In the genomic region with DNA sequence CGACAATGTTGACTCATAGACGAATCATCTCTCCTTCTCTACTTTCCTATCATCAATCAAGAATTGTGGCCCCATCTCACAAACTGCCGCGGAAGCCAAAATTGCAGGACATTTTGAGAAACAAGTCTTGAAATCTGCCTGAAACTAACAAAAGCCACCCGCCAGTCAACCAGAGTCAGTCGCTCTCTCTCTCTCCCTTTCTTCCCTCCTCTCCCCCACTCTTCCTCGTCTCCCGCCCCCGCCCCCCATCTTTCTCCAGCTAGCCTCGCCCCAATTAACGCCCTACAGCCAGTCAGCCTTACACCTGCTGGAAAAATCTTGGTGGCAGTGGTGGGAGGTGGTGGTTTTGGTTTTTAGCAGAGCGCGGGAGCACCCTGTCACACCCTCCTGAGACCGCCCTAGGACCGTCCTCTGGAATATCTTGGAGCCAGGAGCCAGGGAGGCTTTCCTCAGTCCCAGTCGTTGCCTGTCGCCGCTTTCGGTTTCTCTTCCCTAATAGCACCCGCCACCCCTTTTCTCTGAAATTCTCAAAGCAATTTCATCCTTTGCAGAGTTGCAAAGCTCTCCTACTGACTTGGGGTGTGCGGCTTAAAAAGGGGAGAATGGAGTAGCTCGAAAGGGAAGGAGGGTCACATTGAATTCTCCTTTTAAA, we compare ENCODE assay signal across 8 cellular contexts.
A peak's percentile ranks its signal among the peaks of the same experiment; 100 is the strongest.
DNase-seq lines count a peak whose midpoint lies in the region; ATAC-seq, FAIRE-seq and TF ChIP-seq lines count a peak whose summit lies in the region.

No MANE protein-coding gene starts in this region.

- H3K4me2 ChIP-seq in keratinocyte (ENCODE audit: control insufficient read depth, extremely low read depth, insufficient read depth, low read depth, low read length) = peak overlapping the region; percentile 74

- H3K9me3 ChIP-seq in keratinocyte (ENCODE audit: control insufficient read depth, low read depth, low read length) = no peaks in the 10 kb centered on the region
- H3K9me3 ChIP-seq in stomach smooth muscle (ENCODE audit: control insufficient read depth in 2 of 2, low read length in 2 of 2) = no peaks in the 10 kb centered on the region

- POLR2A ChIA-PET in activated CD4-positive, alpha-beta memory T cell treated with anti-CD3 and anti-CD28 coated beads for 36 hours (lab: Charles Lee) = no interaction called here

- intact Hi-C loops in activated CD4-positive, alpha-beta memory T cell treated with anti-CD3 and anti-CD28 coated beads for 36 hours (cut with micrococcal nuclease) = loop anchor here (2.0 to 10.0 kb wide), 2 partner anchors 413 to 1597 kb away; no protein-coding TSS in a partner anchor

- DNase-seq in activated T-cell treated with anti-CD3 and anti-CD28 coated beads, Interleukin-2, amount 50 U/mL, for 24 hours = no peak
- no peak for DNase-seq in activated T-cell treated with anti-CD3 and anti-CD28 coated beads, Interleukin-2, amount 50 U/mL, for 1 hour
- DNase-seq in activated CD4-positive, alpha-beta memory T cell treated with anti-CD3 and anti-CD28 coated beads for 36 hours = no peak
- no peak for DNase-seq in keratinocyte (ENCODE audit: low read depth, low spot score)
- no peak for DNase-seq in NCI-H1694 (lab: John Stamatoyannopoulos, UW)

- H3K79me2 ChIP-seq in keratinocyte (ENCODE audit: control insufficient read depth, insufficient read depth, low read length) = no peaks in the 10 kb centered on the region

- H3K27me3 Mint-ChIP-seq in activated T-cell treated with anti-CD3 and anti-CD28 coated beads, Interleukin-2, amount 50 U/mL, for 24 hours = peaks cover 87% of the 10 kb centered on the region
- H3K27me3 Mint-ChIP-seq in activated CD4-positive, alpha-beta memory T cell treated with anti-CD3 and anti-CD28 coated beads for 36 hours = peaks cover 75% of the 10 kb centered on the region

- ATAC-seq in HG03342 (IDR thresholded peaks at IDR 0.05; ENCODE audit: unreplicated experiment) (no peak), GM18858 (IDR thresholded peaks at IDR 0.05; ENCODE audit: unreplicated experiment) (no peak)

- H3K9me3 Mint-ChIP-seq in activated T-cell treated with anti-CD3 and anti-CD28 coated beads, Interleukin-2, amount 50 U/mL, for 24 hours = no peaks in the 10 kb centered on the region
- no peaks in the 10 kb centered on the region for H3K9me3 Mint-ChIP-seq in activated CD4-positive, alpha-beta memory T cell treated with anti-CD3 and anti-CD28 coated beads for 36 hours

- peaks cover 59% of the 10 kb centered on the region for H3K4me1 Mint-ChIP-seq in activated T-cell treated with anti-CD3 and anti-CD28 coated beads, Interleukin-2, amount 50 U/mL, for 24 hours (ENCODE audit: low read depth)
- peaks cover 59% of the 10 kb centered on the region for H3K4me1 Mint-ChIP-seq in activated CD4-positive, alpha-beta memory T cell treated with anti-CD3 and anti-CD28 coated beads for 36 hours (ENCODE audit: low read depth)

- H3K27ac Mint-ChIP-seq in activated T-cell treated with anti-CD3 and anti-CD28 coated beads, Interleukin-2, amount 50 U/mL, for 24 hours = no peak overlapping the region
- H3K27ac Mint-ChIP-seq in activated CD4-positive, alpha-beta memory T cell treated with anti-CD3 and anti-CD28 coated beads for 36 hours = no peak overlapping the region

- H3K27me3 ChIP-seq in keratinocyte (ENCODE audit: control insufficient read depth, extremely low read depth, insufficient read depth, low read length) (peaks cover 59% of the 10 kb centered on the region), stomach smooth muscle (ENCODE audit: control insufficient read depth in 1 of 2, insufficient read depth in 2 of 2, low read length in 2 of 2) (peaks cover 0 to 2% of the 10 kb centered on the region in 2 donors)

- no peak overlapping the region for H3K9ac ChIP-seq in keratinocyte (ENCODE audit: control insufficient read depth, extremely low read depth, insufficient read depth, low read length)
- peak overlapping the region; percentile 82 to 97 for H3K9ac ChIP-seq in stomach smooth muscle (ENCODE audit: low read length in 2 of 2)

- no peaks in the 10 kb centered on the region for H4K20me1 ChIP-seq in keratinocyte (ENCODE audit: control insufficient read depth, extremely low read depth, insufficient read depth, low read length)

- FAIRE-seq in keratinocyte (lab: Jason Lieb, UNC) = no peak

- H2AFZ ChIP-seq in keratinocyte (ENCODE audit: control insufficient read depth, low read length) = no peak overlapping the region

- no peaks in the 10 kb centered on the region for H3K36me3 Mint-ChIP-seq in activated T-cell treated with anti-CD3 and anti-CD28 coated beads, Interleukin-2, amount 50 U/mL, for 24 hours (ENCODE audit: low read depth)
- H3K36me3 Mint-ChIP-seq in activated CD4-positive, alpha-beta memory T cell treated with anti-CD3 and anti-CD28 coated beads for 36 hours = peaks cover 2% of the 10 kb centered on the region

- H3K27ac ChIP-seq in keratinocyte (ENCODE audit: control insufficient read depth, insufficient read depth, low read length) (no peak overlapping the region), stomach smooth muscle (ENCODE audit: low read length) (peak overlapping the region; percentile 99)

- H3K36me3 ChIP-seq in keratinocyte (ENCODE audit: control insufficient read depth in 2 of 2, extremely low read depth in 1 of 2, insufficient read depth in 2 of 2, low read length in 2 of 2) (no peaks in the 10 kb centered on the region), stomach smooth muscle (ENCODE audit: control insufficient read depth in 2 of 2, insufficient read depth in 2 of 2, low read length in 2 of 2) (no peaks in the 10 kb centered on the region)

- H3K4me3 ChIP-seq in keratinocyte (ENCODE audit: control insufficient read depth in 2 of 3, extremely low read depth in 1 of 3, insufficient read depth in 2 of 3, low read depth in 1 of 3, low read length in 3 of 3) (peak overlapping the region in 2 of 3 experiments; percentile 42 to 68), stomach smooth muscle (ENCODE audit: low read length in 2 of 2) (peak overlapping the region; percentile 65 to 86)

- H3K9me1 ChIP-seq in keratinocyte (ENCODE audit: control insufficient read depth, extremely low read depth, insufficient read depth, low read length) = no peaks in the 10 kb centered on the region

- no peak for TF ChIP-seq CTCF in keratinocyte (optimal IDR thresholded peaks at IDR 0.05 in 1 of 3, IDR thresholded peaks at IDR 0.05 in 1 of 3, conservative IDR thresholded peaks at IDR 0.05 in 1 of 3; ENCODE audit: extremely low read depth in 1 of 3, insufficient read depth in 2 of 3, low read length in 3 of 3)

- H3K4me1 ChIP-seq in keratinocyte (ENCODE audit: control insufficient read depth, extremely low read depth, insufficient read depth, low read length) (peaks cover 11% of the 10 kb centered on the region), stomach smooth muscle (ENCODE audit: control insufficient read depth, insufficient read depth, low read length) (peaks cover 8% of the 10 kb centered on the region)

- dilution Hi-C loops in keratinocyte (cut with MboI; ENCODE audit: extremely low pct_ligation_motif_present, low sequenced_read_pairs) = no loop called here

- CTCF ChIA-PET in activated CD4-positive, alpha-beta memory T cell treated with anti-CD3 and anti-CD28 coated beads for 36 hours (lab: Charles Lee) = no interaction called here

- peak overlapping the region; percentile 69 for H3K4me3 Mint-ChIP-seq in activated T-cell treated with anti-CD3 and anti-CD28 coated beads, Interleukin-2, amount 50 U/mL, for 24 hours
- peak overlapping the region; percentile 61 for H3K4me3 Mint-ChIP-seq in activated CD4-positive, alpha-beta memory T cell treated with anti-CD3 and anti-CD28 coated beads for 36 hours
